In the genomic region with DNA sequence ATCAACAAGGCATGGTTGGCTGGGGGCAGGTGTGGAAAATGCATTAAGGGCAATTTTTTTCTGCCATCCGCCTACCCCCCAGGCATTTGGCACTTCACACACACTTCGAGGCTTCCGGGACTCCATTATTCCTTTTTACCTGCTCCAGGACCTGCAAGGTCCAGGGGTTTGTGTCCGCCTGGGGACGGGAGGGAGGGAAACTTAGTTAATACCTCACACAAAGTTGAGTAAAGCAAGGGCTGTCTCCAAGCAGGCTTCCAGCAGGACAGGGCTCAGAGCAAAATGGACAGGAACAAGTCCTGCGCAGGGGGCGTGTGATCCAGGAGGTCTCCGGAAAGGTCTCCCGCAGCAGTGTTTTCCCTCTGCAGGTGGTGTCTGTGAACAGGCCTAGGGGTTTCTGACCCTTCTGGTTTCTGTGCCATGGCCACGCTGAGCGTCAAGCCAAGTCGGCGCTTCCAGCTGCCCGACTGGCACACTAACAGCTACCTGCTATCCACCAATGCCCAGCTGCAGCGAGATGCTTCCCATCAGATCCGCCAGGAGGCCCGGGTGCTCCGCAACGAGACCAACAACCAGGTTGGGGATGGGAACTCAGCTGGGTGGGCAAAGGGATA, we compare ENCODE assay signal across 9 cellular contexts.
DNase-seq lines count a peak whose midpoint lies in the region; ATAC-seq and TF ChIP-seq lines count a peak whose summit lies in the region.
"Had no signal": no experiment of that assay in that cellular context is flagged by ENCODE, and none has a peak within 500 bp of the region (broad histone marks: within the 10 kb centered on the region; RNA-seq: fewer than 3 reads in every experiment).

No MANE protein-coding gene starts in this region.

- H3K27me3 ChIP-seq in neuron (ENCODE audit: insufficient read depth, low read length): no peaks in the 10 kb centered on the region
- H3K27me3 ChIP-seq: SJSA1 had no signal

- peak overlapping the region; percentile 80 for H2AFZ ChIP-seq in neuron (ENCODE audit: low read depth, low read length)

- ATAC-seq in HG02623 (IDR thresholded peaks at IDR 0.05; ENCODE audit: unreplicated experiment) (no peak), HG03108 (IDR thresholded peaks at IDR 0.05; ENCODE audit: unreplicated experiment) (no peak)

- no peaks in the 10 kb centered on the region for H3K9me3 ChIP-seq in neuron (ENCODE audit: low read length)
- H3K9me3 ChIP-seq: SJSA1 had no signal

- peak overlapping the region; percentile 57 for H3K4me3 ChIP-seq in AG10803 (ENCODE audit: low read length)
- peak overlapping the region; percentile 44 for H3K4me3 ChIP-seq in epithelial cell of esophagus (ENCODE audit: low read length)
- H3K4me3 ChIP-seq in neuron (ENCODE audit: low read length): peak overlapping the region; percentile 48
- H3K4me3 ChIP-seq: SJSA1 had no signal

- no peak for DNase-seq in AG10803 (ENCODE audit: low read depth)
- peak; percentile 21 for DNase-seq in NCI-H2227 treated with DMSO at 0.1 percent for 48 hours (lab: John Stamatoyannopoulos, UW)
- DNase-seq in epithelial cell of esophagus (ENCODE audit: low read depth): no peak
- DNase-seq in AG08395 (ENCODE audit: low spot score): no peak
- DNase-seq in GM19240 (ENCODE audit: insufficient read length, low spot score): no peak

- TF ChIP-seq CTCF in AG10803 (conservative IDR thresholded peaks at IDR 0.05; ENCODE audit: low read length) (no peak), epithelial cell of esophagus (IDR thresholded peaks at IDR 0.05; ENCODE audit: insufficient read depth, low read depth, low read length, missing control alignments) (no peak)

- peaks cover 4% of the 10 kb centered on the region for H3K36me3 ChIP-seq in neuron (ENCODE audit: insufficient read depth, low read length)

- peaks cover 19% of the 10 kb centered on the region for H3K4me1 ChIP-seq in neuron (ENCODE audit: insufficient read depth, low read length)
